8 cellular contexts compared by ENCODE assay signal in the genomic region with DNA sequence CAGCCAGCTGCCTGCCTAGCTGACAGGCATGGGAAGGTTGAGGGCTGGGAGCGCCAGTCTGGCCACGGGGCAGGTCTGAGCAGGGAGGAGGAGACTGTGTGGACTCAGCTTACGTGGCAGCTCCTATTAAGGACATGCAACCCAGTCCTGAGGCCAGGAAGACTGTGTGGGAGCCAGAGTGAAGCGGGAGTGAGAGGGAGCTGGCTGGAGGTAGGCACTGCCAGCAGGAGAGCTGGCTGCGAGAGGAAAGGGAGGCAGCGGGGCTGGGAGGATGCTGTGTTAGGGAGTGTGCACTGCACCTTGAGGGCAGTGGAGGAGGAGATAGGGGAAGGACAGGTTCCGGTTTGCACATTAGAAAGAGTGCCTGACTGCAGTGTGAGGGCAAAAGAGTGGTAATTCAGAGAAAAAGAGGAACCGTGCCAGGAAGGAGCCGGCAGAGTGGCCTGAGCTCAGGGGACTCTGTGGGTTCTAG.
DNase-seq lines count a peak whose midpoint lies in the region; ATAC-seq, FAIRE-seq and TF ChIP-seq lines count a peak whose summit lies in the region.

No MANE protein-coding gene starts in this region.

- DNase-seq in HPDE6-E6E7 (ENCODE audit: extremely low spot score) (peak; percentile 3), bronchial epithelial cell (ENCODE audit: low read depth) (peak; percentile 83), prostate gland (ENCODE audit: low spot score) (peak; percentile 39), T-helper 2 cell (no peak), OCI-M2 (lab: John Stamatoyannopoulos, UW; ENCODE audit: unreplicated experiment) (no peak)

- 49% methylated on average over 9 of the region's 9 CpGs for WGBS in prostate gland

- H3K9me3 ChIP-seq in prostate gland: no peaks in the 10 kb centered on the region

- H3K27ac ChIP-seq in prostate gland: no peak overlapping the region

- peaks cover 3% of the 10 kb centered on the region for H3K27me3 ChIP-seq in bronchial epithelial cell (ENCODE audit: control insufficient read depth, insufficient read depth, low read length)
- H3K27me3 ChIP-seq in prostate gland (replicated peaks; ENCODE audit: insufficient read depth): no peaks in the 10 kb centered on the region

- peak; percentile 70 for FAIRE-seq in bronchial epithelial cell (lab: Jason Lieb, UNC)

- no peak overlapping the region for H3K4me3 ChIP-seq in bronchial epithelial cell (ENCODE audit: low read depth, low read length)
- H3K4me3 ChIP-seq in prostate gland: no peak overlapping the region

- no peaks in the 10 kb centered on the region for H3K4me1 ChIP-seq in prostate gland (replicated peaks)

- TF ChIP-seq CTCF in bronchial epithelial cell (IDR thresholded peaks at IDR 0.05; ENCODE audit: insufficient read depth, low read length, severe bottlenecking): no peak
- TF ChIP-seq CTCF in prostate gland (IDR thresholded peaks at IDR 0.05): no peak

- ATAC-seq in GM19467 (IDR thresholded peaks at IDR 0.05; ENCODE audit: unreplicated experiment): peak; percentile 66
- no peak for ATAC-seq in HG02623 (IDR thresholded peaks at IDR 0.05; ENCODE audit: unreplicated experiment)
- no peak for ATAC-seq in HG03135 (IDR thresholded peaks at IDR 0.05; ENCODE audit: unreplicated experiment)

- TF ChIP-seq POLR2A in prostate gland (IDR thresholded peaks at IDR 0.05): no peak

- intact Hi-C loops in prostate gland (cut with DNase I): no loop called here

- H3K36me3 ChIP-seq in bronchial epithelial cell (ENCODE audit: control insufficient read depth, insufficient read depth, low read length): no peaks in the 10 kb centered on the region
- no peaks in the 10 kb centered on the region for H3K36me3 ChIP-seq in prostate gland

Comparison
In these comparisons a context has a peak if more than half of its experiments do, and no peak if none do; other contexts are left out.
1. DNase-seq: peak in HPDE6-E6E7 (single experiment), bronchial epithelial cell (single experiment) and prostate gland (single experiment); none in T-helper 2 cell (0 of 5) and OCI-M2 (single experiment).